ENCODE assay signal across 24 cellular contexts in the genomic region with DNA sequence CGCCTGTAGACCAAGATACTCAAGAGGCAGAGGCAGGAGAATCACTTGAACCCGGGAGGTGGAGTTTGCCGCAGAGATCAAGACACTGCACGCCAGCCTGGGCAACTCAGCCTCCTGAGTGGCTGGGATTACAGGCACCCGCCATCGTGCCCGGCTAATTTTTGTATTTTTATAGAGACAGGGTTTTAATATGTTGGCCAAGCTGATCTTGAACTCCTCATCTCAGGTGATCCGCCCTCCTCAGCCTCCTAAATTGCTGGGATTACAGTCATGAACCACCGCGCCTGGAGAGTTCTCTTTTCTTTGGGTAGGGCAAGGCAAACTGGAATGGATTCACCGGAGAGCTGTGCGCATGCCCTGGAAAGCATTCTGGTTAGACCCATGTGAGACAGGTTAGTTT.
"Had no signal": no experiment of that assay in that cellular context is flagged by ENCODE, and none has a peak within 500 bp of the region (broad histone marks: within the 10 kb centered on the region; RNA-seq: fewer than 3 reads in every experiment).

No MANE protein-coding gene starts in this region.

- DNase-seq: natural killer cell; nucleus accumbens; pancreas; retina; right cardiac atrium; right lobe of liver; sigmoid colon; small intestine; stimulated activated CD4-positive, alpha-beta T cell treated with anti-CD3 and anti-CD28 coated beads, Interleukin-15, amount 100 ng/mL, for 24 hours; stimulated activated CD4-positive, alpha-beta T cell treated with anti-CD3 and anti-CD28 coated beads, Interleukin-2, amount 100 ng/mL, for 24 hours; stimulated activated CD4-positive, alpha-beta T cell treated with anti-CD3 and anti-CD28 coated beads, Interleukin-2, amount 100 ng/mL, for 48 hours; stimulated activated CD4-positive, alpha-beta T cell treated with anti-CD3 and anti-CD28 coated beads, Interleukin-4, amount 100 ng/mL, for 24 hours; stimulated activated naive B cell treated with anti-CD40 and anti-IgM and Interleukin-4, amounts not matched to agents 10 μg/mL and 1 μg/mL and 100 μg/mL, for 72 hours; stimulated activated naive CD4-positive, alpha-beta T cell treated with Interleukin-2 at 50 U/mL for 16 hours; stomach; thyroid gland; trophoblast cell had no signal

- H3K4me1 ChIP-seq: neural progenitor cell, pancreas had no signal

- ATAC-seq: natural killer cell had no signal

- H2AFZ ChIP-seq: neural progenitor cell had no signal

- H3K4me2 ChIP-seq: neural progenitor cell had no signal

- H3K9me3 ChIP-seq: neutrophil, pancreas, prostate gland, right lobe of liver, sigmoid colon, stomach, thoracic aorta, thyroid gland, tibial nerve, upper lobe of left lung, vagina had no signal

- H3K9ac ChIP-seq: neural progenitor cell had no signal

- H3K27ac ChIP-seq: neural progenitor cell, neutrophil, prostate gland, right lobe of liver, sigmoid colon, thoracic aorta, thyroid gland, tibial nerve, upper lobe of left lung, vagina had no signal

- H3K36me3 ChIP-seq: neural progenitor cell, neutrophil, pancreas, prostate gland, right lobe of liver, sigmoid colon, stomach, thoracic aorta, thyroid gland, tibial nerve, upper lobe of left lung, vagina had no signal

- H3K4me3 ChIP-seq: neural progenitor cell, prostate gland, thoracic aorta, vagina had no signal

- H3K27me3 ChIP-seq: neural progenitor cell, pancreas, right lobe of liver, thyroid gland, vagina had no signal
